16 cellular contexts compared by ENCODE assay signal in the genomic region with DNA sequence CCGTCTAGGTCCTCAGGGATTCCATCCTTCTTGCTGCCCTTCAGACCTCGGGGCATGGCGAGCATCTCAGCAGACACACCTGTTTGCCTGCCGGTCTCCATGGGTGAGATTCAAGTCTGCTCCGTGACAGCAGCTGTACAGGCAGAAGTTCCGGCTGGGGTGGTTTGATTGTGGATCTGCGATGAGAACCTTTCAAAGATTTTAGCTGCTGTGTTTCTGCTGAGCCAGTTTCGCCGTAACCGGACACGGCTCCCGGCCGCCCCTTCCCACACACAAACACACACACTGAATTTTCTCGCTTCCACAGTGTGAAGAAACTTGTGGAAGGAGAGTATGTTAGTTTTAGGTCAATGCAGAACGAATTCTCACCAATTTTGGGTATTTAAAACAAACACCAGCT. TPM values are rescaled to one million over a fixed set of nuclear protein-coding genes. Genes with fewer than 3 reads are reported as not detected.
"Had no signal": no experiment of that assay in that cellular context is flagged by ENCODE, and none has a peak within 500 bp of the region (broad histone marks: within the 10 kb centered on the region; RNA-seq: fewer than 3 reads in every experiment).

TAF11L10 (minus strand) TSS at position 101 of the 400 bp plus-strand sequence.

RNA-seq across cellular contexts. Expression of gene TAF11L10, which starts in this region (rescaled TPM):
- total RNA-seq: stomach, subcutaneous adipose tissue, suprapubic skin, temporal lobe, testis, thoracic aorta, thyroid gland, tibial nerve, transverse colon, upper lobe of left lung, upper lobe of right lung, ureter, urinary bladder, uterus, vagina had no signal
- polyA plus RNA-seq: stomach, thymus, urinary bladder had no signal
